ENCODE assay signal across 1 cellular context in genomic region chr3:116863270-116863770, GRCh38.
TF ChIP-seq lines count a peak whose summit lies in the region.

No MANE protein-coding gene starts in this region.

TF ChIP-seq in SK-N-SH, 30 proteins besides CTCF, POLR2A, EP300 and RAD21 (continued from another document):
- TF ChIP-seq USF2 (IDR thresholded peaks at IDR 0.05; ENCODE audit: borderline replicate concordance, low read depth, low read length): no peak
- TF ChIP-seq RCOR1 (IDR thresholded peaks at IDR 0.05; ENCODE audit: low read length): no peak
- TF ChIP-seq PBX3 (IDR thresholded peaks at IDR 0.05): no peak
- TF ChIP-seq NFIC (IDR thresholded peaks at IDR 0.05; ENCODE audit: borderline replicate concordance): no peak
- TF ChIP-seq FOXJ3 (CRISPR knock-in tag; IDR thresholded peaks at IDR 0.05): no peak
